In the genomic region with DNA sequence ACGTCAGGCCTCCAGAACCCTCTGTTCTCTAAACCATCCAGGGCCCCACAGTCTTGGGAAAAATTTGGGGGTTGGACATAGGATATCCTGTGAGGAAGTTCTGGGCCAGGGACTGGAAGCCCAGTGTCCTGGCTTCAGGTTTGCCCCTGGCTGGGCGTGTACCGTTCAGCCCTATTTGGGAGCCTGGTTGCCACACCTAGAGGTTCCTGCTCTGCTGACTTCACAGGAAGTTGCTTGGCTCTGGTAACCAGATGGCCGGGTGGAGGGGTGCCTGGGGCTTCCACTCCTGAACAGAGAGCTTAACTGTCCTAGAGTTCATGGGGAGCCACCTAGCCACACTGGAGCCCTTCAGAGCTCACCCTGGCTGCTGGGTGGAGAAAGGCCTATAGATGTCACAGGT, we compare ENCODE assay signal across 3 cellular contexts.
TF ChIP-seq lines count a peak whose summit lies in the region.

No MANE protein-coding gene starts in this region.

TF ChIP-seq in SK-N-SH, 30 proteins besides CTCF, POLR2A, EP300 and RAD21 (continued from another document):
- TF ChIP-seq TAF1 (IDR thresholded peaks at IDR 0.05; ENCODE audit: borderline replicate concordance, low read depth, low read length) (no peak), SIN3A (IDR thresholded peaks at IDR 0.05; ENCODE audit: borderline replicate concordance, low read depth, low read length) (no peak), POLR2AphosphoS5 (IDR thresholded peaks at IDR 0.05; ENCODE audit: low read depth, low read length) (no peak), SMC3 (IDR thresholded peaks at IDR 0.05; ENCODE audit: low read depth, low read length) (no peak), NFIC (IDR thresholded peaks at IDR 0.05; ENCODE audit: borderline replicate concordance) (no peak), YY1 (IDR thresholded peaks at IDR 0.05; ENCODE audit: low read depth) (no peak)
- TF ChIP-seq, protein P1, sequence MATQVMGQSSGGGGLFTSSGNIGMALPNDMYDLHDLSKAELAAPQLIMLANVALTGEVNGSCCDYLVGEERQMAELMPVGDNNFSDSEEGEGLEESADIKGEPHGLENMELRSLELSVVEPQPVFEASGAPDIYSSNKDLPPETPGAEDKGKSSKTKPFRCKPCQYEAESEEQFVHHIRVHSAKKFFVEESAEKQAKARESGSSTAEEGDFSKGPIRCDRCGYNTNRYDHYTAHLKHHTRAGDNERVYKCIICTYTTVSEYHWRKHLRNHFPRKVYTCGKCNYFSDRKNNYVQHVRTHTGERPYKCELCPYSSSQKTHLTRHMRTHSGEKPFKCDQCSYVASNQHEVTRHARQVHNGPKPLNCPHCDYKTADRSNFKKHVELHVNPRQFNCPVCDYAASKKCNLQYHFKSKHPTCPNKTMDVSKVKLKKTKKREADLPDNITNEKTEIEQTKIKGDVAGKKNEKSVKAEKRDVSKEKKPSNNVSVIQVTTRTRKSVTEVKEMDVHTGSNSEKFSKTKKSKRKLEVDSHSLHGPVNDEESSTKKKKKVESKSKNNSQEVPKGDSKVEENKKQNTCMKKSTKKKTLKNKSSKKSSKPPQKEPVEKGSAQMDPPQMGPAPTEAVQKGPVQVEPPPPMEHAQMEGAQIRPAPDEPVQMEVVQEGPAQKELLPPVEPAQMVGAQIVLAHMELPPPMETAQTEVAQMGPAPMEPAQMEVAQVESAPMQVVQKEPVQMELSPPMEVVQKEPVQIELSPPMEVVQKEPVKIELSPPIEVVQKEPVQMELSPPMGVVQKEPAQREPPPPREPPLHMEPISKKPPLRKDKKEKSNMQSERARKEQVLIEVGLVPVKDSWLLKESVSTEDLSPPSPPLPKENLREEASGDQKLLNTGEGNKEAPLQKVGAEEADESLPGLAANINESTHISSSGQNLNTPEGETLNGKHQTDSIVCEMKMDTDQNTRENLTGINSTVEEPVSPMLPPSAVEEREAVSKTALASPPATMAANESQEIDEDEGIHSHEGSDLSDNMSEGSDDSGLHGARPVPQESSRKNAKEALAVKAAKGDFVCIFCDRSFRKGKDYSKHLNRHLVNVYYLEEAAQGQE (IDR thresholded peaks at IDR 0.05; ENCODE audit: low read depth, low read length): no peak
TF ChIP-seq in SK-N-SH: peak in this region for 0.

TF ChIP-seq in SK-N-SH treated with all-trans-retinoic acid at 6 μM for 48 hours, 23 proteins besides CTCF, POLR2A, EP300 and RAD21 (continued from another document):
- TF ChIP-seq, protein P2, sequence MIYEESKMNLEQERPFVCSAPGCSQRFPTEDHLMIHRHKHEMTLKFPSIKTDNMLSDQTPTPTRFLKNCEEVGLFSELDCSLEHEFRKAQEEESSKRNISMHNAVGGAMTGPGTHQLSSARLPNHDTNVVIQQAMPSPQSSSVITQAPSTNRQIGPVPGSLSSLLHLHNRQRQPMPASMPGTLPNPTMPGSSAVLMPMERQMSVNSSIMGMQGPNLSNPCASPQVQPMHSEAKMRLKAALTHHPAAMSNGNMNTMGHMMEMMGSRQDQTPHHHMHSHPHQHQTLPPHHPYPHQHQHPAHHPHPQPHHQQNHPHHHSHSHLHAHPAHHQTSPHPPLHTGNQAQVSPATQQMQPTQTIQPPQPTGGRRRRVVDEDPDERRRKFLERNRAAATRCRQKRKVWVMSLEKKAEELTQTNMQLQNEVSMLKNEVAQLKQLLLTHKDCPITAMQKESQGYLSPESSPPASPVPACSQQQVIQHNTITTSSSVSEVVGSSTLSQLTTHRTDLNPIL (CRISPR knock-in tag; IDR thresholded peaks at IDR 0.05; ENCODE audit: low read depth): no peak
- TF ChIP-seq SNAI2 (CRISPR knock-in tag; IDR thresholded peaks at IDR 0.05): no peak
- TF ChIP-seq PPARA (CRISPR knock-in tag; IDR thresholded peaks at IDR 0.05; ENCODE audit: borderline replicate concordance): no peak
- no peak for TF ChIP-seq ESRRG (CRISPR knock-in tag; IDR thresholded peaks at IDR 0.05)
- TF ChIP-seq, protein P3, sequence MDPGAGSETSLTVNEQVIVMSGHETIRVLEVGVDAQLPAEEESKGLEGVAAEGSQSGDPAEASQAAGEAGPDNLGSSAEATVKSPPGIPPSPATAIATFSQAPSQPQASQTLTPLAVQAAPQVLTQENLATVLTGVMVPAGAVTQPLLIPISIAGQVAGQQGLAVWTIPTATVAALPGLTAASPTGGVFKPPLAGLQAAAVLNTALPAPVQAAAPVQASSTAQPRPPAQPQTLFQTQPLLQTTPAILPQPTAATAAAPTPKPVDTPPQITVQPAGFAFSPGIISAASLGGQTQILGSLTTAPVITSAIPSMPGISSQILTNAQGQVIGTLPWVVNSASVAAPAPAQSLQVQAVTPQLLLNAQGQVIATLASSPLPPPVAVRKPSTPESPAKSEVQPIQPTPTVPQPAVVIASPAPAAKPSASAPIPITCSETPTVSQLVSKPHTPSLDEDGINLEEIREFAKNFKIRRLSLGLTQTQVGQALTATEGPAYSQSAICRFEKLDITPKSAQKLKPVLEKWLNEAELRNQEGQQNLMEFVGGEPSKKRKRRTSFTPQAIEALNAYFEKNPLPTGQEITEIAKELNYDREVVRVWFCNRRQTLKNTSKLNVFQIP (CRISPR knock-in tag; IDR thresholded peaks at IDR 0.05; ENCODE audit: borderline replicate concordance, low read depth): no peak
- TF ChIP-seq, protein P4, sequence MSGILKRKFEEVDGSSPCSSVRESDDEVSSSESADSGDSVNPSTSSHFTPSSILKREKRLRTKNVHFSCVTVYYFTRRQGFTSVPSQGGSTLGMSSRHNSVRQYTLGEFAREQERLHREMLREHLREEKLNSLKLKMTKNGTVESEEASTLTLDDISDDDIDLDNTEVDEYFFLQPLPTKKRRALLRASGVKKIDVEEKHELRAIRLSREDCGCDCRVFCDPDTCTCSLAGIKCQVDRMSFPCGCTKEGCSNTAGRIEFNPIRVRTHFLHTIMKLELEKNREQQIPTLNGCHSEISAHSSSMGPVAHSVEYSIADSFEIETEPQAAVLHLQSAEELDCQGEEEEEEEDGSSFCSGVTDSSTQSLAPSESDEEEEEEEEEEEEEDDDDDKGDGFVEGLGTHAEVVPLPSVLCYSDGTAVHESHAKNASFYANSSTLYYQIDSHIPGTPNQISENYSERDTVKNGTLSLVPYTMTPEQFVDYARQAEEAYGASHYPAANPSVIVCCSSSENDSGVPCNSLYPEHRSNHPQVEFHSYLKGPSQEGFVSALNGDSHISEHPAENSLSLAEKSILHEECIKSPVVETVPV (CRISPR knock-in tag; IDR thresholded peaks at IDR 0.05): no peak
- no peak for TF ChIP-seq ZFP30 (CRISPR knock-in tag; IDR thresholded peaks at IDR 0.05)
- no peak for TF ChIP-seq ZFP3 (CRISPR knock-in tag; IDR thresholded peaks at IDR 0.05)
- TF ChIP-seq ZNF70 (CRISPR knock-in tag; IDR thresholded peaks at IDR 0.05): no peak
- TF ChIP-seq CSDC2 (CRISPR knock-in tag; IDR thresholded peaks at IDR 0.05): no peak
- TF ChIP-seq ISL1 (CRISPR knock-in tag; IDR thresholded peaks at IDR 0.05): no peak
- TF ChIP-seq ZNF8 (CRISPR knock-in tag; IDR thresholded peaks at IDR 0.05): no peak

TF ChIP-seq in WTC11, 78 proteins besides CTCF, POLR2A, EP300 and RAD21 (continued from another document):
- TF ChIP-seq, protein P5, sequence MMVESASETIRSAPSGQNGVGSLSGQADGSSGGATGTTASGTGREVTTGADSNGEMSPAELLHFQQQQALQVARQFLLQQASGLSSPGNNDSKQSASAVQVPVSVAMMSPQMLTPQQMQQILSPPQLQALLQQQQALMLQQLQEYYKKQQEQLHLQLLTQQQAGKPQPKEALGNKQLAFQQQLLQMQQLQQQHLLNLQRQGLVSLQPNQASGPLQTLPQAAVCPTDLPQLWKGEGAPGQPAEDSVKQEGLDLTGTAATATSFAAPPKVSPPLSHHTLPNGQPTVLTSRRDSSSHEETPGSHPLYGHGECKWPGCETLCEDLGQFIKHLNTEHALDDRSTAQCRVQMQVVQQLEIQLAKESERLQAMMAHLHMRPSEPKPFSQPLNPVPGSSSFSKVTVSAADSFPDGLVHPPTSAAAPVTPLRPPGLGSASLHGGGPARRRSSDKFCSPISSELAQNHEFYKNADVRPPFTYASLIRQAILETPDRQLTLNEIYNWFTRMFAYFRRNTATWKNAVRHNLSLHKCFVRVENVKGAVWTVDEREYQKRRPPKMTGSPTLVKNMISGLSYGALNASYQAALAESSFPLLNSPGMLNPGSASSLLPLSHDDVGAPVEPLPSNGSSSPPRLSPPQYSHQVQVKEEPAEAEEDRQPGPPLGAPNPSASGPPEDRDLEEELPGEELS (CRISPR knock-in tag; IDR thresholded peaks at IDR 0.05): no peak
- TF ChIP-seq, protein P6, sequence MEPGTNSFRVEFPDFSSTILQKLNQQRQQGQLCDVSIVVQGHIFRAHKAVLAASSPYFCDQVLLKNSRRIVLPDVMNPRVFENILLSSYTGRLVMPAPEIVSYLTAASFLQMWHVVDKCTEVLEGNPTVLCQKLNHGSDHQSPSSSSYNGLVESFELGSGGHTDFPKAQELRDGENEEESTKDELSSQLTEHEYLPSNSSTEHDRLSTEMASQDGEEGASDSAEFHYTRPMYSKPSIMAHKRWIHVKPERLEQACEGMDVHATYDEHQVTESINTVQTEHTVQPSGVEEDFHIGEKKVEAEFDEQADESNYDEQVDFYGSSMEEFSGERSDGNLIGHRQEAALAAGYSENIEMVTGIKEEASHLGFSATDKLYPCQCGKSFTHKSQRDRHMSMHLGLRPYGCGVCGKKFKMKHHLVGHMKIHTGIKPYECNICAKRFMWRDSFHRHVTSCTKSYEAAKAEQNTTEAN (CRISPR knock-in tag; IDR thresholded peaks at IDR 0.05): no peak
- TF ChIP-seq CREB1 (CRISPR knock-in tag; IDR thresholded peaks at IDR 0.05) (no peak), ZNF121 (CRISPR knock-in tag; IDR thresholded peaks at IDR 0.05) (no peak), NFATC4 (CRISPR knock-in tag; IDR thresholded peaks at IDR 0.05) (no peak), TCF7 (CRISPR knock-in tag; IDR thresholded peaks at IDR 0.05; ENCODE audit: low read depth) (no peak), NFE2L1 (CRISPR knock-in tag; IDR thresholded peaks at IDR 0.05) (no peak), IRF2 (CRISPR knock-in tag; IDR thresholded peaks at IDR 0.05; ENCODE audit: borderline replicate concordance, low read depth) (no peak), GRHL2 (CRISPR knock-in tag; IDR thresholded peaks at IDR 0.05; ENCODE audit: insufficient replicate concordance, severe bottlenecking) (no peak), OVOL2 (CRISPR knock-in tag; IDR thresholded peaks at IDR 0.05; ENCODE audit: borderline replicate concordance) (no peak)
- TF ChIP-seq, protein P7, sequence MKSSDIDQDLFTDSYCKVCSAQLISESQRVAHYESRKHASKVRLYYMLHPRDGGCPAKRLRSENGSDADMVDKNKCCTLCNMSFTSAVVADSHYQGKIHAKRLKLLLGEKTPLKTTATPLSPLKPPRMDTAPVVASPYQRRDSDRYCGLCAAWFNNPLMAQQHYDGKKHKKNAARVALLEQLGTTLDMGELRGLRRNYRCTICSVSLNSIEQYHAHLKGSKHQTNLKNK (CRISPR knock-in tag; IDR thresholded peaks at IDR 0.05): no peak
- TF ChIP-seq, protein P8, sequence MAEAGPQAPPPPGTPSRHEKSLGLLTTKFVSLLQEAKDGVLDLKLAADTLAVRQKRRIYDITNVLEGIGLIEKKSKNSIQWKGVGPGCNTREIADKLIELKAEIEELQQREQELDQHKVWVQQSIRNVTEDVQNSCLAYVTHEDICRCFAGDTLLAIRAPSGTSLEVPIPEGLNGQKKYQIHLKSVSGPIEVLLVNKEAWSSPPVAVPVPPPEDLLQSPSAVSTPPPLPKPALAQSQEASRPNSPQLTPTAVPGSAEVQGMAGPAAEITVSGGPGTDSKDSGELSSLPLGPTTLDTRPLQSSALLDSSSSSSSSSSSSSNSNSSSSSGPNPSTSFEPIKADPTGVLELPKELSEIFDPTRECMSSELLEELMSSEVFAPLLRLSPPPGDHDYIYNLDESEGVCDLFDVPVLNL (CRISPR knock-in tag; IDR thresholded peaks at IDR 0.05; ENCODE audit: borderline replicate concordance, low read depth): no peak
- TF ChIP-seq, protein P9, sequence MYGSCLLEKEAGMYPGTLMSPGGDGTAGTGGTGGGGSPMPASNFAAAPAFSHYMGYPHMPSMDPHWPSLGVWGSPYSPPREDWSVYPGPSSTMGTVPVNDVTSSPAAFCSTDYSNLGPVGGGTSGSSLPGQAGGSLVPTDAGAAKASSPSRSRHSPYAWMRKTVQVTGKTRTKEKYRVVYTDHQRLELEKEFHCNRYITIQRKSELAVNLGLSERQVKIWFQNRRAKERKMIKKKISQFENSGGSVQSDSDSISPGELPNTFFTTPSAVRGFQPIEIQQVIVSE (CRISPR knock-in tag; IDR thresholded peaks at IDR 0.05; ENCODE audit: borderline replicate concordance): no peak
- TF ChIP-seq, protein P10, sequence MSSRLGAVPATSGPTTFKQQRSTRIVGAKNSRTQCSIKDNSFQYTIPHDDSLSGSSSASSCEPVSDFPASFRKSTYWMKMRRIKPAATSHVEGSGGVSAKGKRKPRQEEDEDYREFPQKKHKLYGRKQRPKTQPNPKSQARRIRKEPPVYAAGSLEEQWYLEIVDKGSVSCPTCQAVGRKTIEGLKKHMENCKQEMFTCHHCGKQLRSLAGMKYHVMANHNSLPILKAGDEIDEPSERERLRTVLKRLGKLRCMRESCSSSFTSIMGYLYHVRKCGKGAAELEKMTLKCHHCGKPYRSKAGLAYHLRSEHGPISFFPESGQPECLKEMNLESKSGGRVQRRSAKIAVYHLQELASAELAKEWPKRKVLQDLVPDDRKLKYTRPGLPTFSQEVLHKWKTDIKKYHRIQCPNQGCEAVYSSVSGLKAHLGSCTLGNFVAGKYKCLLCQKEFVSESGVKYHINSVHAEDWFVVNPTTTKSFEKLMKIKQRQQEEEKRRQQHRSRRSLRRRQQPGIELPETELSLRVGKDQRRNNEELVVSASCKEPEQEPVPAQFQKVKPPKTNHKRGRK (CRISPR knock-in tag; IDR thresholded peaks at IDR 0.05; ENCODE audit: borderline replicate concordance): no peak
